25 cellular contexts compared by ENCODE assay signal in the genomic region with DNA sequence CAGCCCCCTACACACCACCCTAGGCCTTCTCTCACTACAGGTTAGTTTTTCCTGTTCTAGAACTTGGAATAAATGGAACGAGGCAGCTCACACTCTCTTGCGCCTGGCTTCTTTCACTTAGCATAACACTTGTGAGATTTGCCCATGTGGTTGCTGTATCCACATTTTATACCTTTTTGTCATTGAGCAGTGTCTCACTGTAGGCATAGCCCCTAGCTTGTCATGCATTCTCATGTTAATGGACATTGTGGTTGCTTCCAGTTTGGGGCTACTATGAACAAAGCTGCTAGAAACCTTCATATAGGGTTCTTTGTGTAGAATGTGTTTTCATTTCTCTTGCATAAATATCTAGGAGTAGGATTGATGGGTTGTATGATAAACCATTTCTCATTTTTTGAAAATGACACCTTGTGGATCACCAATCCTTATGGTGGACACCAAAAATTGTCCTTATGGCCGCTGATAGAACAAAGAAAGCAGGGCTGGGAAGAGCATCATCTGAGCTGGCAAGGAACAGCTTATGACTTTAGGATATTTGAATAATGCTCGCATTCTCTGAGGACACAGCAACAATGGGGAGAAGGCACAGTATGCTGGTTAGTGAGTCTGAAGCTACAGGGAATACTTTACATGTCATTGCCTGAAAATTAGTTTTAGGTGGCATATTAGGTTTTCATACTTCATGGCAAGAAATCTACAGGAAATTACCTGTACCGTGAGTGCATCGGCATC.
"Had no signal": no experiment of that assay in that cellular context is flagged by ENCODE, and none has a peak within 500 bp of the region (broad histone marks: within the 10 kb centered on the region; RNA-seq: fewer than 3 reads in every experiment).

No MANE protein-coding gene starts in this region.

- H3K9me3 Mint-ChIP-seq: immature natural killer cell; naive B cell; stimulated activated memory B cell treated with anti-CD40 and anti-IgM and Interleukin-4, amounts not matched to agents 10 μg/mL and 1 μg/mL and 100 μg/mL, for 72 hours; stimulated activated naive CD8-positive, alpha-beta T cell treated with anti-CD3 and anti-CD28 coated beads, Interleukin-15, amount 100 ng/mL, for 72 hours had no signal

- ATAC-seq: gastrocnemius medialis; left colon; left ventricle myocardium superior; pancreas; psoas muscle; right lobe of liver; stimulated activated memory B cell treated with anti-CD40 and anti-IgM and Interleukin-4, amounts not matched to agents 10 μg/mL and 1 μg/mL and 100 μg/mL, for 72 hours; stimulated activated naive CD8-positive, alpha-beta T cell treated with anti-CD3 and anti-CD28 coated beads, Interleukin-15, amount 100 ng/mL, for 72 hours had no signal

- H3K36me3 Mint-ChIP-seq: immature natural killer cell; naive B cell; stimulated activated memory B cell treated with anti-CD40 and anti-IgM and Interleukin-4, amounts not matched to agents 10 μg/mL and 1 μg/mL and 100 μg/mL, for 72 hours had no signal

- DNase-seq: cortex of kidney; effector memory CD4-positive, alpha-beta T cell; gastrocnemius medialis; immature natural killer cell; left colon; left ventricle myocardium superior; mesendoderm; naive B cell; occipital lobe; pancreas; psoas muscle; retina; right lobe of liver; spleen; stimulated activated CD4-positive, alpha-beta T cell treated with anti-CD3 and anti-CD28 coated beads, Interleukin-15, amount 100 ng/mL, for 24 hours; stimulated activated CD4-positive, alpha-beta T cell treated with anti-CD3 and anti-CD28 coated beads, Interleukin-1b, Interleukin-23, amount 100 ng/mL, for 48 hours; stimulated activated CD4-positive, alpha-beta T cell treated with anti-CD3 and anti-CD28 coated beads, Interleukin-4, amount 100 ng/mL, for 24 hours; stimulated activated naive CD8-positive, alpha-beta T cell treated with anti-CD3 and anti-CD28 coated beads, Interleukin-15, amount 100 ng/mL, for 72 hours; thyroid gland had no signal

- H3K27ac Mint-ChIP-seq: immature natural killer cell; naive B cell; nephron; stimulated activated memory B cell treated with anti-CD40 and anti-IgM and Interleukin-4, amounts not matched to agents 10 μg/mL and 1 μg/mL and 100 μg/mL, for 72 hours; type B pancreatic cell had no signal

- H3K4me1 ChIP-seq: esophagus muscularis mucosa, gastrocnemius medialis, pancreas, psoas muscle, right lobe of liver, spleen, thyroid gland had no signal

- H3K4me3 Mint-ChIP-seq: immature natural killer cell; naive B cell; nephron; stimulated activated memory B cell treated with anti-CD40 and anti-IgM and Interleukin-4, amounts not matched to agents 10 μg/mL and 1 μg/mL and 100 μg/mL, for 72 hours; stimulated activated naive CD8-positive, alpha-beta T cell treated with anti-CD3 and anti-CD28 coated beads, Interleukin-15, amount 100 ng/mL, for 72 hours; type B pancreatic cell had no signal

- H3K27me3 ChIP-seq: esophagus muscularis mucosa, gastrocnemius medialis, pancreas, right lobe of liver, thyroid gland had no signal

- H3K27ac ChIP-seq: epithelial cell of prostate, esophagus muscularis mucosa, gastrocnemius medialis, pancreas, psoas muscle, right lobe of liver, spleen, thyroid gland had no signal

- H3K4me3 ChIP-seq: esophagus muscularis mucosa, gastrocnemius medialis, lung, pancreas, psoas muscle, right lobe of liver, spleen, thyroid gland had no signal

- H3K4me1 Mint-ChIP-seq: immature natural killer cell; naive B cell; nephron; stimulated activated memory B cell treated with anti-CD40 and anti-IgM and Interleukin-4, amounts not matched to agents 10 μg/mL and 1 μg/mL and 100 μg/mL, for 72 hours had no signal

- H3K36me3 ChIP-seq: esophagus muscularis mucosa, gastrocnemius medialis, pancreas, right lobe of liver, spleen, thyroid gland had no signal

- H3K9me3 ChIP-seq: esophagus muscularis mucosa, gastrocnemius medialis, pancreas, psoas muscle, right lobe of liver, spleen, thyroid gland had no signal
